ENCODE assay signal across 8 cellular contexts in the genomic region with DNA sequence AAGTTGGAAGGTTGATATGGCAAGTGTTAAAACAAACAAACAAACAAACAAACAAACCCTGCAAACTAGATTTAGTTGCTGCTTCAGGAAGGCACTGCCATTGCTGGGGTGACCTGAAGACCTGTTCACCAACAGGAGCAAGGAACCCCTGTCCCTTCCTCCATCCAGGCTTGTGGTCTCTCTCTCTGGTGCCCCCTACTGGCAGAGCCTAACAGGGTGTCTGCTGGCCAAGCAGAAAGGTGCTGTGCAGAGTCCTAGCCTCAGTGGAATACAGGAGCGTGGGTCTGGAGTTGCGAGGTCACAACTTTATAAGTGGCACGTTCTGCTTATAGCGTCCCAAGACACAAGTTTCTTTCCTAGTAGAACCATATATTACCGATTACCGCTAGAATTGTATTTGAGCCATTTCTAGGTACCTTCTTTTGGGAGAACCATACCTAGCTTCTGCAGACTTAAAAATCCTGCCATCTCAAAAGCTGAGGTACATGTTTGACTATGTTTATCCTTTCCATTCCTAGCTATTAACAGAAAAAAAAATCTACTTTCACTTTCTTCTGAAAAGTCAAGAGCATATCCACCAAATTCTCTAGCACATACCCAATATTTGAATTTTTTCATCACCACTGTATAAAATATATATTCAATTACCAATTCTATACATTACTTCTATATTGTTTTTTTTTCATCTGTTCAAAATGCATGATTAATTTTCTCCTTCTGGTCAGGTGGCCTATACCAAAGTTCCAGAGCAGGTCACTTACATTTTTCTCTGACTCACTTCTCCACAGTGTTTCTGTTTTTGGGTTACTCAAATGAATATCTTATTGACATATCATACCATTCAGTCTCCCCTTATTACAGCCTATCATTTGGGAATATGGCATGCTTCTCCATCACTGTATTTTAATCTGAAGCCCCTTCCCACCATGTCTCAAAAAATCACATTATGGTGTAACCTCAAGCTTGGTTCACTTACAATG. TPM values are rescaled to one million over a fixed set of nuclear protein-coding genes. Genes with fewer than 3 reads are reported as not detected.
A peak's percentile ranks its signal among the peaks of the same experiment; 100 is the strongest.
DNase-seq lines count a peak whose midpoint lies in the region; ATAC-seq and TF ChIP-seq lines count a peak whose summit lies in the region.

No MANE protein-coding gene starts in this region.

- H3K36me3 Mint-ChIP-seq in immature natural killer cell = no peaks in the 10 kb centered on the region

- H3K36me3 ChIP-seq in ascending aorta = no peaks in the 10 kb centered on the region

- DNase-seq in GM12864 (ENCODE audit: low read depth) (no peak), T-helper 1 cell (peak; percentile 22 to 62 (median 43)), ascending aorta (ENCODE audit: low spot score in 2 of 2) (peak in 1 of 2 donors; percentile 72), immature natural killer cell (peak; percentile 22 to 49 (median 41)), GOT3 (lab: John Stamatoyannopoulos, UW) (no peak), HPDE6-E6E7 (ENCODE audit: extremely low spot score) (no peak)
- peak; percentile 61 for DNase-seq in stimulated activated CD4-positive, alpha-beta T cell treated with anti-CD3 and anti-CD28 coated beads, Interleukin-4, amount 100 ng/mL, for 1 hour

- no peaks in the 10 kb centered on the region for H3K9me3 ChIP-seq in ascending aorta

- no peak overlapping the region for H3K27ac Mint-ChIP-seq in immature natural killer cell

- TF ChIP-seq CTCF in GM12864 (IDR thresholded peaks at IDR 0.05; ENCODE audit: low read depth, low read length, missing control alignments) (peak; percentile 98), ascending aorta (IDR thresholded peaks at IDR 0.05) (peak; percentile 57 to 71 (median 58))

- H3K4me1 Mint-ChIP-seq in immature natural killer cell = no peaks in the 10 kb centered on the region

- no peak overlapping the region for H3K27ac ChIP-seq in ascending aorta

- H3K4me3 Mint-ChIP-seq in immature natural killer cell = no peak overlapping the region

- H3K9me3 Mint-ChIP-seq in immature natural killer cell = no peaks in the 10 kb centered on the region

- H3K4me3 ChIP-seq in GM12864 (ENCODE audit: low read depth, low read length) (no peak overlapping the region), ascending aorta (peak overlapping the region in 1 of 2 donors; percentile 6)

- peak; percentile 54 for ATAC-seq in HG02840 (IDR thresholded peaks at IDR 0.05; ENCODE audit: low FRiP score, unreplicated experiment)

- H3K27me3 ChIP-seq in ascending aorta = no peaks in the 10 kb centered on the region

- intact Hi-C loops in ascending aorta (cut with DNase I) = loop anchor here (2.0 kb wide), 1 partner anchor 60 kb away; no protein-coding TSS in a partner anchor

- H3K27me3 Mint-ChIP-seq in immature natural killer cell (ENCODE audit: low read depth in 3 of 3) = peaks cover 3 to 5% (median 5%) of the 10 kb centered on the region in 3 donors

- peaks cover 0 to 15% of the 10 kb centered on the region in 2 donors for H3K4me1 ChIP-seq in ascending aorta

RNA-seq across cellular contexts. Expression of a gene that starts 29.1 kb away (rescaled TPM):
- total RNA-seq in ascending aorta = 352 TPM
- polyA plus RNA-seq in immature natural killer cell = under 1 TPM in 2 of 3 donors, not detected in 1; 0.06 to 0.07 TPM

Comparison
In these comparisons a context has a peak if more than half of its experiments do, and no peak if none do; other contexts are left out.
1. DNase-seq: peak in T-helper 1 cell (5 of 5), immature natural killer cell (3 of 3) and stimulated activated CD4-positive, alpha-beta T cell treated with anti-CD3 and anti-CD28 coated beads, Interleukin-4, amount 100 ng/mL, for 1 hour (single experiment); none in GM12864 (single experiment), GOT3 (single experiment) and HPDE6-E6E7 (single experiment).